19 cellular contexts compared by ENCODE assay signal in genomic region chr6:30651143-30651542, GRCh38. TPM values are rescaled to one million over a fixed set of nuclear protein-coding genes. Genes with fewer than 3 reads are reported as not detected.
DNase-seq lines count a peak whose midpoint lies in the region; ATAC-seq, FAIRE-seq and TF ChIP-seq lines count a peak whose summit lies in the region.
"Had no signal": no experiment of that assay in that cellular context is flagged by ENCODE, and none has a peak within 500 bp of the region (broad histone marks: within the 10 kb centered on the region; RNA-seq: fewer than 3 reads in every experiment).

No MANE protein-coding gene starts in this region.

- H3K4me1 Mint-ChIP-seq in naive B cell (peaks cover 12 to 28% (median 23%) of the 10 kb centered on the region in 3 donors), T-cell (peaks cover 16 to 19% (median 17%) of the 10 kb centered on the region in 3 donors)

- no peak for FAIRE-seq in HepG2 (lab: Jason Lieb, UNC)
- FAIRE-seq: H54 had no signal

- peaks cover 0 to 1% (median 0%) of the 10 kb centered on the region in 7 donors for H3K9me3 Mint-ChIP-seq in naive B cell
- no peaks in the 10 kb centered on the region for H3K9me3 Mint-ChIP-seq in T-cell
- H3K9me3 Mint-ChIP-seq: CD4-positive, CD25-positive, alpha-beta regulatory T cell had no signal

- H3K4me3 Mint-ChIP-seq in naive B cell (peak overlapping the region in 5 of 8 donors; percentile 19 to 79 (median 55)), T-cell (no peak overlapping the region)

- H3K4me3 ChIP-seq in HepG2 (replicated peaks in 1 of 3; ENCODE audit: insufficient read depth in 1 of 3, low read depth in 2 of 3, low read length in 3 of 3) (no peak overlapping the region), right lobe of liver (no peak overlapping the region)

- ATAC-seq in HepG2 (no peak), right lobe of liver (no peak), naive B cell (ENCODE audit: low read depth in 2 of 2) (no peak), HG02852 (IDR thresholded peaks at IDR 0.05; ENCODE audit: unreplicated experiment) (no peak), GM18858 (IDR thresholded peaks at IDR 0.05; ENCODE audit: unreplicated experiment) (no peak), T-cell (replicated peaks in 1 of 4) (no peak)

- H3K36me3 ChIP-seq in HepG2 (replicated peaks in 1 of 2; ENCODE audit: control insufficient read depth in 1 of 2, insufficient read depth in 2 of 2, low read length in 2 of 2) (peaks cover 17 to 47% of the 10 kb centered on the region in 2 experiments), right lobe of liver (peaks cover 0 to 52% (median 21%) of the 10 kb centered on the region in 4 donors)

- no peaks in the 10 kb centered on the region for H3K27me3 Mint-ChIP-seq in naive B cell
- no peaks in the 10 kb centered on the region for H3K27me3 Mint-ChIP-seq in T-cell
- H3K27me3 Mint-ChIP-seq: CD4-positive, CD25-positive, alpha-beta regulatory T cell had no signal

- no peak for DNase-seq in HepG2 (ENCODE audit: low spot score)
- no peak for DNase-seq in right lobe of liver
- no peak for DNase-seq in RWPE1 (ENCODE audit: low spot score)
- no peak for DNase-seq in naive B cell
- no peak for DNase-seq in activated CD8-positive, alpha-beta memory T cell treated with anti-CD3 and anti-CD28 coated beads, Interleukin-2, amount 50 U/mL, for 48 hours
- no peak for DNase-seq in T-cell
- DNase-seq: CD4-positive, CD25-positive, alpha-beta regulatory T cell; DMS53; IMR-90; NCI-H1417; NCI-H1930; NCI-H446; NCI-H69; NK-92 treated with Interleukin-12 subunit alpha and Interleukin-12 subunit beta, amount 100 ng/mL, for 24 hours; OCI-M1; RPMI8226 had no signal

- H3K4me2 ChIP-seq in HepG2 (ENCODE audit: low read depth, low read length) = no peak overlapping the region

- no peak for TF ChIP-seq RAD21 in HepG2 (CRISPR knock-in tag; IDR thresholded peaks at IDR 0.05)

- H3K4me1 ChIP-seq in HepG2 (ENCODE audit: insufficient read depth, low read length) (peaks cover 44% of the 10 kb centered on the region), right lobe of liver (peaks cover 0 to 17% (median 4%) of the 10 kb centered on the region in 4 donors)

- H3K27ac Mint-ChIP-seq in naive B cell = peak overlapping the region in 5 of 6 donors; percentile 30 to 97 (median 79)
- H3K27ac Mint-ChIP-seq in T-cell = no peak overlapping the region
- H3K27ac Mint-ChIP-seq: CD4-positive, CD25-positive, alpha-beta regulatory T cell had no signal

- H3K36me3 Mint-ChIP-seq in naive B cell (peaks cover 11 to 21% of the 10 kb centered on the region in 2 donors), T-cell (peaks cover 27% of the 10 kb centered on the region)

- H3K9ac ChIP-seq in HepG2 (ENCODE audit: insufficient read depth, low read depth, low read length) = no peak overlapping the region

- no peak for TF ChIP-seq EP300 in HepG2 (IDR thresholded peaks at IDR 0.05; ENCODE audit: low read depth in 2 of 2, low read length in 2 of 2)
- no peak for TF ChIP-seq EP300 in HepG2 (CRISPR knock-in tag; IDR thresholded peaks at IDR 0.05; ENCODE audit: borderline replicate concordance)

- no peaks in the 10 kb centered on the region for H4K20me1 ChIP-seq in HepG2 (ENCODE audit: insufficient read depth, low read length)

- no peak overlapping the region for H3K27ac ChIP-seq in HepG2 (ENCODE audit: extremely low read length, insufficient read depth, low read length)
- H3K27ac ChIP-seq in right lobe of liver = no peak overlapping the region
- H3K27ac ChIP-seq in RWPE1 = 0 out of 2 replicates have a peak overlapping the region, but pooled peaks have one; percentile 12

- CTCF ChIA-PET in HepG2 (lab: Yijun Ruan, JAX; ENCODE audit: low intra/inter-chr PET ratio, low total read pairs) (no interaction called here), RWPE1 (lab: Yijun Ruan, JAX) (interaction anchor here (0.7 kb wide), 2 partner anchors 29 to 226 kb away, joined by 4 read pairs; no protein-coding TSS in a partner anchor), T-cell (lab: Charles Lee) (no interaction called here)

- H3K9me3 ChIP-seq in HepG2 (ENCODE audit: low read length) (no peaks in the 10 kb centered on the region), right lobe of liver (no peaks in the 10 kb centered on the region)

- no TSS peak for BruUV-seq in HepG2 (replicated peaks; lab: Mats Ljungman, UMichigan)

- no peak for TF ChIP-seq POLR2A in HepG2 (IDR thresholded peaks at IDR 0.05; ENCODE audit: insufficient read depth in 1 of 2, low read depth in 2 of 2, low read length in 2 of 2)
- TF ChIP-seq POLR2A in right lobe of liver (IDR thresholded peaks at IDR 0.05) = no peak

- H3K27me3 ChIP-seq in HepG2 (ENCODE audit: control insufficient read depth in 1 of 2, insufficient read depth in 2 of 2, low read length in 2 of 2) = no peaks in the 10 kb centered on the region; a peak in 1 of 5 replicates
- H3K27me3 ChIP-seq in right lobe of liver = no peaks in the 10 kb centered on the region

- intact Hi-C loops in HepG2 (cut with micrococcal nuclease; ENCODE audit: unreplicated experiment) (no loop called here), right lobe of liver (cut with DNase I) (no loop called here)

- H2AFZ ChIP-seq in HepG2 (ENCODE audit: low read length) = no peak overlapping the region

- 96% methylated on average over 12 of the region's 12 CpGs for WGBS in HepG2 (ENCODE audit: low lambda C conversion rate)
- WGBS in right lobe of liver (ENCODE audit: insufficient coverage, low coverage, low lambda C conversion rate, missing lambda C conversion rate) = 88% methylated on average over 12 of the region's 12 CpGs

- peaks cover 15% of the 10 kb centered on the region for H3K79me2 ChIP-seq in HepG2 (ENCODE audit: insufficient read depth, low read length)

- POLR2A ChIA-PET in HepG2 (lab: Yijun Ruan, JAX) (interaction anchor here (1.5 to 1.7 kb wide), 2 partner anchors 21 to 38 kb away, joined by 3 to 5 read pairs; partner anchors contain the start of gene DHX16), RWPE1 (lab: Yijun Ruan, JAX; ENCODE audit: low non-redundant PET) (no interaction called here), T-cell (lab: Charles Lee) (no interaction called here)

- in situ Hi-C loops in HepG2 (cut with HindIII; ENCODE audit: extremely low pct_ligation_motif_present, low pct_unique_long_range_greater_than_20kb) = no loop called here

- TF ChIP-seq CTCF in HepG2 (CRISPR knock-in tag; IDR thresholded peaks at IDR 0.05) (no peak), right lobe of liver (IDR thresholded peaks at IDR 0.05) (no peak), RWPE1 (conservative IDR thresholded peaks at IDR 0.05; ENCODE audit: low read depth) (no peak)

RNA-seq across cellular contexts. Expression of gene C6orf136, which starts 4.2 kb away (rescaled TPM):
- 9.2 and 12.0 TPM in 2 replicates for total RNA-seq in HepG2 (2016; rRNA removed; fragmentation: Illumina TruSeq; extraction: Trizol)
- 33.8 and 41.8 TPM in 2 replicates for total RNA-seq in HepG2 (2016; cell fraction: cytosol; rRNA removed; fragmentation: Illumina TruSeq; extraction: Trizol; ENCODE audit: low read depth)
- 8.9 and 10.1 TPM in 2 replicates for total RNA-seq in HepG2 (2016; cell fraction: insoluble cytoplasmic fraction; rRNA removed; fragmentation: Illumina TruSeq; extraction: Trizol)
- 12.4 and 18.6 TPM in 2 replicates for total RNA-seq in HepG2 (2016; cell fraction: membrane; rRNA removed; fragmentation: Illumina TruSeq; extraction: Trizol)
- 12.8 and 13.7 TPM in 2 replicates for total RNA-seq in HepG2 (2016; cell fraction: nucleus; rRNA removed; fragmentation: Illumina TruSeq; extraction: Trizol)
- polyA plus RNA-seq in HepG2 (2011; rRNA removed) = 26.2 and 30.1 TPM in 2 replicates
- 17.0 and 17.6 TPM in 2 replicates for polyA plus RNA-seq in HepG2 (2011; cell fraction: cytosol; rRNA removed)
- polyA plus RNA-seq in HepG2 (2011; cell fraction: nucleus; rRNA removed) = 79.6 and 93.9 TPM in 2 replicates
- polyA plus RNA-seq in HepG2 (2012) = 22.0 and 33.4 TPM in 2 replicates
- 10.0 and 11.2 TPM in 2 replicates for polyA plus RNA-seq in HepG2 (2016; cell fraction: cytosol; fragmentation: Illumina TruSeq; extraction: Trizol; ENCODE audit: low read depth)
- polyA plus RNA-seq in HepG2 (2016; cell fraction: insoluble cytoplasmic fraction; fragmentation: Illumina TruSeq; extraction: Trizol; ENCODE audit: low read depth) = 12.8 and 17.8 TPM in 2 replicates
- 15.4 and 15.6 TPM in 2 replicates for polyA plus RNA-seq in HepG2 (2016; cell fraction: membrane; fragmentation: Illumina TruSeq; extraction: Trizol; ENCODE audit: low read depth)
- polyA plus RNA-seq in HepG2 (2016; cell fraction: nucleus; fragmentation: Illumina TruSeq; extraction: Trizol; ENCODE audit: insufficient read depth, low read depth) = 42.7 and 49.6 TPM in 2 replicates
- 24.3 and 32.9 TPM in 2 replicates for polyA minus RNA-seq in HepG2 (2011; rRNA and poly(A)+ RNA removed; ENCODE audit: low replicate concordance)
- polyA minus RNA-seq in HepG2 (2011; cell fraction: cytosol; rRNA and poly(A)+ RNA removed) = 13.4 and 18.0 TPM in 2 replicates
- 13.8 and 16.6 TPM in 2 replicates for polyA minus RNA-seq in HepG2 (2011; cell fraction: nucleus; rRNA and poly(A)+ RNA removed)
- 10 to 100 TPM in 4 of 6 experiments, 1 to 10 TPM in 2; 8.2 to 14.1 (median 11.0) TPM for total RNA-seq in right lobe of liver
- 10 to 100 TPM in 4 of 6 donors, 1 to 10 TPM in 2; 8.1 to 15.5 (median 12.2) TPM for polyA plus RNA-seq in naive B cell (ENCODE audit: low read depth in 6 of 6)
- total RNA-seq in T-cell = 10 to 100 TPM; 24.5 to 39.8 (median 31.4) TPM

RNA-seq across cellular contexts. Expression of gene DHX16, which starts 21.7 kb away (rescaled TPM):
- total RNA-seq in HepG2 (2016; rRNA removed; fragmentation: Illumina TruSeq; extraction: Trizol) = 48.2 and 58.5 TPM in 2 replicates
- total RNA-seq in HepG2 (2016; cell fraction: cytosol; rRNA removed; fragmentation: Illumina TruSeq; extraction: Trizol; ENCODE audit: low read depth) = 9.9 and 11.7 TPM in 2 replicates
- total RNA-seq in HepG2 (2016; cell fraction: insoluble cytoplasmic fraction; rRNA removed; fragmentation: Illumina TruSeq; extraction: Trizol) = 43.8 and 64.1 TPM in 2 replicates
- total RNA-seq in HepG2 (2016; cell fraction: membrane; rRNA removed; fragmentation: Illumina TruSeq; extraction: Trizol) = 14.7 and 16.1 TPM in 2 replicates
- total RNA-seq in HepG2 (2016; cell fraction: nucleus; rRNA removed; fragmentation: Illumina TruSeq; extraction: Trizol) = 33.4 and 42.1 TPM in 2 replicates
- 57.0 and 73.4 TPM in 2 replicates for polyA plus RNA-seq in HepG2 (2011; rRNA removed)
- 44.3 and 47.6 TPM in 2 replicates for polyA plus RNA-seq in HepG2 (2011; cell fraction: cytosol; rRNA removed)
- polyA plus RNA-seq in HepG2 (2011; cell fraction: nucleus; rRNA removed) = 176 and 215 TPM in 2 replicates
- polyA plus RNA-seq in HepG2 (2012) = 35.4 and 40.2 TPM in 2 replicates
- 4.3 and 4.8 TPM in 2 replicates for polyA plus RNA-seq in HepG2 (2016; cell fraction: cytosol; fragmentation: Illumina TruSeq; extraction: Trizol; ENCODE audit: low read depth)
- 46.1 and 47.6 TPM in 2 replicates for polyA plus RNA-seq in HepG2 (2016; cell fraction: insoluble cytoplasmic fraction; fragmentation: Illumina TruSeq; extraction: Trizol; ENCODE audit: low read depth)
- 7.5 and 9.2 TPM in 2 replicates for polyA plus RNA-seq in HepG2 (2016; cell fraction: membrane; fragmentation: Illumina TruSeq; extraction: Trizol; ENCODE audit: low read depth)
- polyA plus RNA-seq in HepG2 (2016; cell fraction: nucleus; fragmentation: Illumina TruSeq; extraction: Trizol; ENCODE audit: insufficient read depth, low read depth) = 108 and 114 TPM in 2 replicates
- polyA minus RNA-seq in HepG2 (2011; rRNA and poly(A)+ RNA removed; ENCODE audit: low replicate concordance) = 75.0 and 80.4 TPM in 2 replicates
- 21.7 and 23.2 TPM in 2 replicates for polyA minus RNA-seq in HepG2 (2011; cell fraction: cytosol; rRNA and poly(A)+ RNA removed)
- 26.1 and 30.2 TPM in 2 replicates for polyA minus RNA-seq in HepG2 (2011; cell fraction: nucleus; rRNA and poly(A)+ RNA removed)
- 10 to 100 TPM; 12.3 to 17.8 (median 14.4) TPM for total RNA-seq in right lobe of liver
- polyA plus RNA-seq in naive B cell (ENCODE audit: low read depth in 6 of 6) = 10 to 100 TPM in 5 of 6 donors, 1 to 10 TPM in 1; 4.2 to 27.0 (median 16.1) TPM
- 10 to 100 TPM; 29.0 to 51.9 (median 46.2) TPM for total RNA-seq in T-cell

RNA-seq across cellular contexts. Expression of gene ATAT1, which starts 24.5 kb away (rescaled TPM):
- 5.4 and 9.2 TPM in 2 replicates for total RNA-seq in HepG2 (2016; rRNA removed; fragmentation: Illumina TruSeq; extraction: Trizol)
- 3.2 and 3.8 TPM in 2 replicates for total RNA-seq in HepG2 (2016; cell fraction: cytosol; rRNA removed; fragmentation: Illumina TruSeq; extraction: Trizol; ENCODE audit: low read depth)
- total RNA-seq in HepG2 (2016; cell fraction: insoluble cytoplasmic fraction; rRNA removed; fragmentation: Illumina TruSeq; extraction: Trizol) = 4.1 and 8.8 TPM in 2 replicates
- total RNA-seq in HepG2 (2016; cell fraction: membrane; rRNA removed; fragmentation: Illumina TruSeq; extraction: Trizol) = 4.9 and 5.1 TPM in 2 replicates
- total RNA-seq in HepG2 (2016; cell fraction: nucleus; rRNA removed; fragmentation: Illumina TruSeq; extraction: Trizol) = 15.0 and 18.1 TPM in 2 replicates
- 23.4 and 23.6 TPM in 2 replicates for polyA plus RNA-seq in HepG2 (2011; rRNA removed)
- polyA plus RNA-seq in HepG2 (2011; cell fraction: cytosol; rRNA removed) = 10.8 and 11.0 TPM in 2 replicates
- polyA plus RNA-seq in HepG2 (2011; cell fraction: nucleus; rRNA removed) = 109 and 119 TPM in 2 replicates
- 20.0 and 22.9 TPM in 2 replicates for polyA plus RNA-seq in HepG2 (2012)
- polyA plus RNA-seq in HepG2 (2016; cell fraction: cytosol; fragmentation: Illumina TruSeq; extraction: Trizol; ENCODE audit: low read depth) = 5.4 and 5.6 TPM in 2 replicates
- 9.1 and 11.5 TPM in 2 replicates for polyA plus RNA-seq in HepG2 (2016; cell fraction: insoluble cytoplasmic fraction; fragmentation: Illumina TruSeq; extraction: Trizol; ENCODE audit: low read depth)
- 6.3 and 6.4 TPM in 2 replicates for polyA plus RNA-seq in HepG2 (2016; cell fraction: membrane; fragmentation: Illumina TruSeq; extraction: Trizol; ENCODE audit: low read depth)
- 79.3 and 83.9 TPM in 2 replicates for polyA plus RNA-seq in HepG2 (2016; cell fraction: nucleus; fragmentation: Illumina TruSeq; extraction: Trizol; ENCODE audit: insufficient read depth, low read depth)
- 1.2 and 8.8 TPM in 2 replicates for polyA minus RNA-seq in HepG2 (2011; rRNA and poly(A)+ RNA removed; ENCODE audit: low replicate concordance)
- polyA minus RNA-seq in HepG2 (2011; cell fraction: cytosol; rRNA and poly(A)+ RNA removed) = 5.5 and 8.2 TPM in 2 replicates
- polyA minus RNA-seq in HepG2 (2011; cell fraction: nucleus; rRNA and poly(A)+ RNA removed) = 26.5 and 34.9 TPM in 2 replicates
- 1 to 10 TPM; 2.4 to 6.6 (median 4.4) TPM for total RNA-seq in right lobe of liver
- 1 to 10 TPM in 5 of 6 donors, under 1 TPM in 1; 0.79 to 4.1 (median 2.0) TPM for polyA plus RNA-seq in naive B cell (ENCODE audit: low read depth in 6 of 6)
- total RNA-seq in T-cell = 10 to 100 TPM in 4 of 5 donors, 1 to 10 TPM in 1; 6.9 to 11.8 (median 10.4) TPM

RNA-seq across cellular contexts. Expression of gene MRPS18B, which starts 33.5 kb away (rescaled TPM):
- total RNA-seq in HepG2 (2016; rRNA removed; fragmentation: Illumina TruSeq; extraction: Trizol) (125 and 143 TPM in 2 replicates), right lobe of liver (10 to 100 TPM; 43.3 to 73.9 (median 56.2) TPM), T-cell (10 to 100 TPM; 20.7 to 55.5 (median 50.2) TPM)
- total RNA-seq in HepG2 (2016; cell fraction: cytosol; rRNA removed; fragmentation: Illumina TruSeq; extraction: Trizol; ENCODE audit: low read depth) = 32.6 TPM in 2 replicates
- 120 and 146 TPM in 2 replicates for total RNA-seq in HepG2 (2016; cell fraction: insoluble cytoplasmic fraction; rRNA removed; fragmentation: Illumina TruSeq; extraction: Trizol)
- 53.3 and 56.2 TPM in 2 replicates for total RNA-seq in HepG2 (2016; cell fraction: membrane; rRNA removed; fragmentation: Illumina TruSeq; extraction: Trizol)
- 38.3 and 39.9 TPM in 2 replicates for total RNA-seq in HepG2 (2016; cell fraction: nucleus; rRNA removed; fragmentation: Illumina TruSeq; extraction: Trizol)
- polyA plus RNA-seq in HepG2 (2011; rRNA removed) (120 and 131 TPM in 2 replicates), naive B cell (ENCODE audit: low read depth in 6 of 6) (100 to 1,000 TPM; 101 to 221 (median 142) TPM)
- polyA plus RNA-seq in HepG2 (2011; cell fraction: cytosol; rRNA removed) = 137 and 149 TPM in 2 replicates
- 25.6 and 35.8 TPM in 2 replicates for polyA plus RNA-seq in HepG2 (2011; cell fraction: nucleus; rRNA removed)
- polyA plus RNA-seq in HepG2 (2012) = 83.8 and 84.0 TPM in 2 replicates
- polyA plus RNA-seq in HepG2 (2016; cell fraction: cytosol; fragmentation: Illumina TruSeq; extraction: Trizol; ENCODE audit: low read depth) = 28.1 and 28.2 TPM in 2 replicates
- 143 and 157 TPM in 2 replicates for polyA plus RNA-seq in HepG2 (2016; cell fraction: insoluble cytoplasmic fraction; fragmentation: Illumina TruSeq; extraction: Trizol; ENCODE audit: low read depth)
- 41.0 and 43.8 TPM in 2 replicates for polyA plus RNA-seq in HepG2 (2016; cell fraction: membrane; fragmentation: Illumina TruSeq; extraction: Trizol; ENCODE audit: low read depth)
- 60.4 and 64.4 TPM in 2 replicates for polyA plus RNA-seq in HepG2 (2016; cell fraction: nucleus; fragmentation: Illumina TruSeq; extraction: Trizol; ENCODE audit: insufficient read depth, low read depth)
- polyA minus RNA-seq in HepG2 (2011; rRNA and poly(A)+ RNA removed; ENCODE audit: low replicate concordance) = 114 and 157 TPM in 2 replicates
- polyA minus RNA-seq in HepG2 (2011; cell fraction: cytosol; rRNA and poly(A)+ RNA removed) = 64.3 and 74.7 TPM in 2 replicates
- 20.7 and 27.8 TPM in 2 replicates for polyA minus RNA-seq in HepG2 (2011; cell fraction: nucleus; rRNA and poly(A)+ RNA removed)

RNA-seq across cellular contexts. Expression of gene PPP1R10, which starts 34.1 kb away (rescaled TPM):
- total RNA-seq in HepG2 (2016; rRNA removed; fragmentation: Illumina TruSeq; extraction: Trizol) (19.5 and 38.4 TPM in 2 replicates), right lobe of liver (10 to 100 TPM; 19.0 to 45.1 (median 32.4) TPM), T-cell (100 to 1,000 TPM; 104 to 170 (median 163) TPM)
- total RNA-seq in HepG2 (2016; cell fraction: cytosol; rRNA removed; fragmentation: Illumina TruSeq; extraction: Trizol; ENCODE audit: low read depth) = 5.1 and 5.4 TPM in 2 replicates
- 13.2 and 42.6 TPM in 2 replicates for total RNA-seq in HepG2 (2016; cell fraction: insoluble cytoplasmic fraction; rRNA removed; fragmentation: Illumina TruSeq; extraction: Trizol)
- total RNA-seq in HepG2 (2016; cell fraction: membrane; rRNA removed; fragmentation: Illumina TruSeq; extraction: Trizol) = 19.2 and 21.3 TPM in 2 replicates
- total RNA-seq in HepG2 (2016; cell fraction: nucleus; rRNA removed; fragmentation: Illumina TruSeq; extraction: Trizol) = 91.7 and 92.9 TPM in 2 replicates
- polyA plus RNA-seq in HepG2 (2011; rRNA removed) (24.2 and 26.3 TPM in 2 replicates), naive B cell (ENCODE audit: low read depth in 6 of 6) (10 to 100 TPM in 5 of 6 donors, 1 to 10 TPM in 1; 7.8 to 27.9 (median 25.9) TPM)
- polyA plus RNA-seq in HepG2 (2011; cell fraction: cytosol; rRNA removed) = 7.9 and 8.8 TPM in 2 replicates
- 65.0 and 73.1 TPM in 2 replicates for polyA plus RNA-seq in HepG2 (2011; cell fraction: nucleus; rRNA removed)
- 21.8 and 27.4 TPM in 2 replicates for polyA plus RNA-seq in HepG2 (2012)
- polyA plus RNA-seq in HepG2 (2016; cell fraction: cytosol; fragmentation: Illumina TruSeq; extraction: Trizol; ENCODE audit: low read depth) = 1.3 and 1.7 TPM in 2 replicates
- 13.5 and 21.2 TPM in 2 replicates for polyA plus RNA-seq in HepG2 (2016; cell fraction: insoluble cytoplasmic fraction; fragmentation: Illumina TruSeq; extraction: Trizol; ENCODE audit: low read depth)
- polyA plus RNA-seq in HepG2 (2016; cell fraction: membrane; fragmentation: Illumina TruSeq; extraction: Trizol; ENCODE audit: low read depth) = 3.0 and 3.3 TPM in 2 replicates
- polyA plus RNA-seq in HepG2 (2016; cell fraction: nucleus; fragmentation: Illumina TruSeq; extraction: Trizol; ENCODE audit: insufficient read depth, low read depth) = 51.3 and 58.2 TPM in 2 replicates
- polyA minus RNA-seq in HepG2 (2011; rRNA and poly(A)+ RNA removed; ENCODE audit: low replicate concordance) = 75.0 and 146 TPM in 2 replicates
- polyA minus RNA-seq in HepG2 (2011; cell fraction: cytosol; rRNA and poly(A)+ RNA removed) = 20.5 and 21.2 TPM in 2 replicates
- polyA minus RNA-seq in HepG2 (2011; cell fraction: nucleus; rRNA and poly(A)+ RNA removed) = 501 and 572 TPM in 2 replicates

Comparison
In these comparisons a context has a peak if more than half of its experiments do, and no peak if none do; other contexts are left out.
1. H3K27ac Mint-ChIP-seq: peak in naive B cell (5 of 6); none in T-cell (0 of 2).
2. H3K4me3 Mint-ChIP-seq: peak in naive B cell (5 of 8); none in T-cell (0 of 3).